Comparison of ENCODE assay signal across 12 cellular contexts in the genomic region with DNA sequence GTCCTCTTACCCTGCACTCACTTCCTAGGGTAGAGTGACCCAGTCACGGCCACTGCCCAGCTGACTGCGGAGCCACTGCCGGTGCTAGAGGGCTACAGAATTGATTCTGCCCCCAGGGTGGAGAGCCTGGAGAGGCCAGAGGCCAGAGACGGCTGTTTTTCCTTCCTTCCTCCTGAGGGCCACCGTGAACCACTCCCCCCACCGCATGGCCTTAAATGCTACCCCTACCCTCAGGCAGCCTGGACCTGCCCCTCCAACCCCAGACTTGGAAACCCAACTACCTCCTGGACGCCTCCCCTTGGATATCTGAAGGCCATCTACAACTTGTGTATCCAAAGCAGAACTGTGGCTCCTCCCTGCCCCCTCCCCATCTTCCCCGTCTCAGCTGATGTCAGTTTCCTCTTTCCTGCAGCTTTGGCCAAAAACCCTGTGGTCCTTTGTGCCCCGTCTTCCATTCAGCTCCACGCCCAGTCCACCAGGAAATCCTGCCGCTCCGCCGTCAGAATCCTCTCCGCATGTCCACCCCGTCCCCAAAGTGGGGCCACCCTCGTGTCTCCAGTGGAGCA. TPM values are rescaled to one million over a fixed set of nuclear protein-coding genes. Genes with fewer than 3 reads are reported as not detected.
DNase-seq lines count a peak whose midpoint lies in the region; ATAC-seq, FAIRE-seq and TF ChIP-seq lines count a peak whose summit lies in the region.
"Had no signal": no experiment of that assay in that cellular context is flagged by ENCODE, and none has a peak within 500 bp of the region (broad histone marks: within the 10 kb centered on the region; RNA-seq: fewer than 3 reads in every experiment).

No MANE protein-coding gene starts in this region.

- WGBS in heart right ventricle, 2 donors = 33 to 39% methylated on average over 16 of the region's 16 CpGs
- WGBS in pancreas, 2 donors = 50 to 51% methylated on average over 16 of the region's 16 CpGs

- no peaks in the 10 kb centered on the region for H3K9me3 ChIP-seq in CD8-positive, alpha-beta T cell (ENCODE audit: low read length)
- H3K9me3 ChIP-seq in heart right ventricle (no peaks in the 10 kb centered on the region), pancreas (no peaks in the 10 kb centered on the region), OCI-LY7 (ENCODE audit: low read length) (no peaks in the 10 kb centered on the region)

- H2AFZ ChIP-seq in OCI-LY7 (ENCODE audit: low read length) = no peak overlapping the region

- peaks cover 64% of the 10 kb centered on the region for H3K36me3 Mint-ChIP-seq in CD8-positive, alpha-beta T cell

- no peak overlapping the region for H3K27ac ChIP-seq in CD8-positive, alpha-beta T cell (ENCODE audit: low read depth, low read length)
- peak overlapping the region; percentile 75 to 97 (median 88) for H3K27ac ChIP-seq in heart right ventricle
- H3K27ac ChIP-seq in pancreas = no peak overlapping the region
- H3K27ac ChIP-seq in OCI-LY7 (ENCODE audit: low read depth, low read length, poor library complexity, severe bottlenecking) = no peak overlapping the region

- no peak overlapping the region for H3K4me2 ChIP-seq in OCI-LY7 (ENCODE audit: low read length)

- intact Hi-C loops in CD8-positive, alpha-beta T cell (cut with DNase I, micrococcal nuclease) = no loop called here
- intact Hi-C loops in heart right ventricle (cut with DNase I) (loop anchor here in 1 of 10 donors (5.0 kb wide), 1 partner anchor 95 kb away; no protein-coding TSS in a partner anchor), pancreas (cut with DNase I) (no loop called here), OCI-LY7 (cut with micrococcal nuclease; ENCODE audit: unreplicated experiment) (no loop called here)

- no peak for FAIRE-seq in pancreas (lab: Jason Lieb, UNC)

- BruUV-seq in OCI-LY7 (replicated peaks; lab: Mats Ljungman, UMichigan) = no TSS peak

- H3K9me3 Mint-ChIP-seq in CD8-positive, alpha-beta T cell = no peaks in the 10 kb centered on the region

- H4K20me1 ChIP-seq in OCI-LY7 (ENCODE audit: insufficient read depth, low read length) = no peaks in the 10 kb centered on the region

- no peak overlapping the region for H3K4me3 Mint-ChIP-seq in CD8-positive, alpha-beta T cell

- no peaks in the 10 kb centered on the region for H3K79me2 ChIP-seq in OCI-LY7 (ENCODE audit: insufficient read depth, low read depth, low read length)

- no peak for TF ChIP-seq CTCF in CD8-positive, alpha-beta T cell (IDR thresholded peaks at IDR 0.05)
- TF ChIP-seq CTCF in heart right ventricle (IDR thresholded peaks at IDR 0.05) (no peak), pancreas (IDR thresholded peaks at IDR 0.05) (no peak), OCI-LY7 (conservative IDR thresholded peaks at IDR 0.05; ENCODE audit: low read length) (no peak)

- CTCF ChIA-PET in CD8-positive, alpha-beta T cell (lab: Charles Lee) = interaction anchor here (1.6 kb wide), 1 partner anchor 22 kb away, joined by 8 read pairs; no protein-coding TSS in a partner anchor
- CTCF ChIA-PET in OCI-LY7 (lab: Charles Lee; ENCODE audit: unreplicated experiment) = no interaction called here

- H3K4me3 ChIP-seq in CD8-positive, alpha-beta T cell (ENCODE audit: low read depth, low read length) = no peak overlapping the region
- peak overlapping the region in 9 of 10 donors; percentile 27 to 54 (median 40) for H3K4me3 ChIP-seq in heart right ventricle
- no peak overlapping the region for H3K4me3 ChIP-seq in pancreas
- no peak overlapping the region for H3K4me3 ChIP-seq in OCI-LY7 (ENCODE audit: low read depth, low read length, poor library complexity, severe bottlenecking)

- H3K9me2 ChIP-seq in OCI-LY7 (ENCODE audit: insufficient read depth, low read length) = no peaks in the 10 kb centered on the region

- H3K27me3 Mint-ChIP-seq in CD8-positive, alpha-beta T cell (ENCODE audit: low read depth) = no peaks in the 10 kb centered on the region

- peaks cover 50% of the 10 kb centered on the region for H3K4me1 Mint-ChIP-seq in CD8-positive, alpha-beta T cell (ENCODE audit: low read depth)

- DNase-seq in CD8-positive, alpha-beta T cell = no peak
- DNase-seq in UCSD-AML1 (lab: John Stamatoyannopoulos, UW; ENCODE audit: unreplicated experiment) = peak; percentile 63
- peak; percentile 70 to 91 for DNase-seq in heart right ventricle
- no peak for DNase-seq in pancreas
- no peak for DNase-seq in OCI-LY7 (ENCODE audit: low spot score)
- DNase-seq in mesenteric fat pad (ENCODE audit: low spot score) = no peak
- DNase-seq: activated CD4-positive, alpha-beta T cell treated with anti-CD3 and anti-CD28 coated beads for 48 hours; occipital lobe; PC-3 had no signal

- peaks cover 33% of the 10 kb centered on the region for H3K4me1 ChIP-seq in CD8-positive, alpha-beta T cell (ENCODE audit: insufficient read depth, low read length)
- peaks cover 13 to 97% (median 66%) of the 10 kb centered on the region in 9 donors for H3K4me1 ChIP-seq in heart right ventricle
- no peaks in the 10 kb centered on the region for H3K4me1 ChIP-seq in pancreas
- peaks cover 2% of the 10 kb centered on the region for H3K4me1 ChIP-seq in OCI-LY7 (ENCODE audit: insufficient read depth, low read length, poor library complexity, severe bottlenecking)

- peaks cover 35% of the 10 kb centered on the region for H3K36me3 ChIP-seq in CD8-positive, alpha-beta T cell (ENCODE audit: insufficient read depth, low read length)
- H3K36me3 ChIP-seq in heart right ventricle (peaks cover 0 to 58% (median 0%) of the 10 kb centered on the region in 9 donors), pancreas (no peaks in the 10 kb centered on the region), OCI-LY7 (ENCODE audit: insufficient read depth, low read length) (peaks cover 50% of the 10 kb centered on the region)

- peak overlapping the region; percentile 60 for H3K27ac Mint-ChIP-seq in CD8-positive, alpha-beta T cell

- POLR2A ChIA-PET in CD8-positive, alpha-beta T cell (lab: Charles Lee) = no interaction called here
- POLR2A ChIA-PET in OCI-LY7 (lab: Charles Lee) = no interaction called here

- no peaks in the 10 kb centered on the region for H3K27me3 ChIP-seq in CD8-positive, alpha-beta T cell (ENCODE audit: insufficient read depth, low read length)
- H3K27me3 ChIP-seq in heart right ventricle (peaks cover 0 to 5% (median 0%) of the 10 kb centered on the region in 7 donors), pancreas (no peaks in the 10 kb centered on the region)

- ATAC-seq in CD8-positive, alpha-beta T cell = no peak
- ATAC-seq in heart right ventricle = peak; percentile 70 to 85 (median 78)
- ATAC-seq in pancreas = peak in 3 of 4 donors; percentile 19 to 56 (median 48)
- ATAC-seq in GM21786 (IDR thresholded peaks at IDR 0.05; ENCODE audit: unreplicated experiment) = no peak
- ATAC-seq in GM21447 (IDR thresholded peaks at IDR 0.05; ENCODE audit: unreplicated experiment) = no peak
- ATAC-seq: PC-3 had no signal

RNA-seq across cellular contexts. Expression of a gene that starts 16.3 kb away (rescaled TPM):
- total RNA-seq in CD8-positive, alpha-beta T cell = 1 to 10 TPM; 5.9 to 6.4 TPM
- 10 to 100 TPM; 10.9 to 26.0 (median 17.7) TPM for total RNA-seq in heart right ventricle
- polyA plus RNA-seq in heart right ventricle = 10 to 100 TPM; 30.1 to 36.7 TPM
- total RNA-seq in pancreas = 1 to 10 TPM; 1.4 to 4.8 (median 1.8) TPM
- polyA plus RNA-seq in pancreas = 1 to 10 TPM; 6.9 to 7.1 TPM
- 38.5 and 40.0 TPM in 2 replicates for total RNA-seq in OCI-LY7 (2014; rRNA removed; shearing (Covaris generic))
- 39.1 and 45.7 TPM in 2 replicates for total RNA-seq in OCI-LY7 (2022)
- total RNA-seq in mesenteric fat pad = 28.1 TPM

RNA-seq across cellular contexts. Expression of a gene that starts 23.6 kb away (rescaled TPM):
- total RNA-seq in CD8-positive, alpha-beta T cell = 100 to 1,000 TPM; 116 to 120 TPM
- total RNA-seq in heart right ventricle (10 to 100 TPM; 30.9 to 59.0 (median 44.1) TPM), pancreas (10 to 100 TPM; 33.9 to 58.2 (median 43.9) TPM), OCI-LY7 (2022) (123 and 136 TPM in 2 replicates), mesenteric fat pad (105 TPM)
- polyA plus RNA-seq in heart right ventricle (10 to 100 TPM; 32.5 to 47.7 TPM), pancreas (100 to 1,000 TPM in 1 of 2 donors, 10 to 100 TPM in 1; 73.7 to 119 TPM)
- 69.8 and 80.0 TPM in 2 replicates for total RNA-seq in OCI-LY7 (2014; rRNA removed; shearing (Covaris generic))

RNA-seq across cellular contexts. Expression of a gene that starts 27.1 kb away (rescaled TPM):
- 1 to 10 TPM; 4.7 to 5.3 TPM for total RNA-seq in CD8-positive, alpha-beta T cell
- 1 to 10 TPM; 1.5 to 6.3 (median 2.2) TPM for total RNA-seq in heart right ventricle
- 1 to 10 TPM; 6.9 to 7.6 TPM for polyA plus RNA-seq in heart right ventricle
- 1 to 10 TPM; 4.2 to 9.0 (median 5.8) TPM for total RNA-seq in pancreas
- polyA plus RNA-seq in pancreas = 10 to 100 TPM; 10.1 to 17.5 TPM
- 8.9 and 13.9 TPM in 2 replicates for total RNA-seq in OCI-LY7 (2014; rRNA removed; shearing (Covaris generic))
- total RNA-seq in OCI-LY7 (2022) = 17.9 and 21.6 TPM in 2 replicates
- total RNA-seq in mesenteric fat pad = 8.6 TPM

RNA-seq across cellular contexts. Expression of a gene that starts 40.5 kb away (rescaled TPM):
- 10 to 100 TPM; 91.9 to 95.3 TPM for total RNA-seq in CD8-positive, alpha-beta T cell
- 10 to 100 TPM; 40.2 to 58.5 (median 46.5) TPM for total RNA-seq in heart right ventricle
- 10 to 100 TPM; 40.7 to 45.5 TPM for polyA plus RNA-seq in heart right ventricle
- 10 to 100 TPM; 27.0 to 41.3 (median 34.3) TPM for total RNA-seq in pancreas
- 10 to 100 TPM; 57.1 to 85.3 TPM for polyA plus RNA-seq in pancreas
- total RNA-seq in OCI-LY7 (2014; rRNA removed; shearing (Covaris generic)) = 136 and 147 TPM in 2 replicates
- 132 and 165 TPM in 2 replicates for total RNA-seq in OCI-LY7 (2022)
- 108 TPM for total RNA-seq in mesenteric fat pad

RNA-seq across cellular contexts. Expression of a gene that starts 46.3 kb away (rescaled TPM):
- total RNA-seq in CD8-positive, alpha-beta T cell = 1 to 10 TPM; 5.2 to 5.5 TPM
- total RNA-seq in heart right ventricle (under 1 TPM in 9 of 10 donors, not detected in 1; 0.04 to 0.61 (median 0.32) TPM), pancreas (under 1 TPM in 2 of 6 donors, not detected in 4; 0.03 to 0.09 TPM), OCI-LY7 (2022) (not detected in 2 replicates), mesenteric fat pad (not detected)
- polyA plus RNA-seq in heart right ventricle (1 to 10 TPM in 1 of 2 donors, under 1 TPM in 1; 0.04 to 1.4 TPM), pancreas (under 1 TPM; 0.02 to 0.04 TPM)
- total RNA-seq in OCI-LY7 (2014; rRNA removed; shearing (Covaris generic)) = not detected in 2 replicates
- total RNA-seq: glomerular endothelial cell, occipital lobe had no signal

Comparison
In these comparisons a context has a peak if more than half of its experiments do, and no peak if none do; other contexts are left out.
1. ATAC-seq: peak in heart right ventricle (8 of 8) and pancreas (3 of 4); none in CD8-positive, alpha-beta T cell (single experiment), GM21786 (single experiment) and GM21447 (single experiment).
2. DNase-seq: peak in UCSD-AML1 (single experiment) and heart right ventricle (2 of 2); none in CD8-positive, alpha-beta T cell (0 of 7), pancreas (0 of 6), OCI-LY7 (single experiment) and mesenteric fat pad (single experiment).
3. H3K27ac ChIP-seq: peak in heart right ventricle (10 of 10); none in CD8-positive, alpha-beta T cell (single experiment), pancreas (0 of 4) and OCI-LY7 (single experiment).
4. H3K4me3 ChIP-seq: peak in heart right ventricle (9 of 10); none in CD8-positive, alpha-beta T cell (single experiment), pancreas (0 of 4) and OCI-LY7 (single experiment).